ENCODE assay signal across 4 cellular contexts in genomic region chr11:93487032-93487483, GRCh38.
TF ChIP-seq lines count a peak whose summit lies in the region.

No MANE protein-coding gene starts in this region.

TF ChIP-seq in IMR-90, 13 proteins besides CTCF, POLR2A, EP300 and RAD21:
- no peak for TF ChIP-seq SMC3 (IDR thresholded peaks at IDR 0.05; ENCODE audit: low read depth, low read length)
- no peak for TF ChIP-seq NFE2L2 (IDR thresholded peaks at IDR 0.05; ENCODE audit: low read depth, low read length)
- TF ChIP-seq MAZ (IDR thresholded peaks at IDR 0.05; ENCODE audit: borderline replicate concordance, low read depth, low read length): no peak
- no peak for TF ChIP-seq CHD1 (IDR thresholded peaks at IDR 0.05; ENCODE audit: low read depth, low read length)
- TF ChIP-seq BHLHE40 (IDR thresholded peaks at IDR 0.05; ENCODE audit: low read depth, low read length): no peak
- no peak for TF ChIP-seq CEBPB (IDR thresholded peaks at IDR 0.05; ENCODE audit: low read depth, low read length)
- no peak for TF ChIP-seq USF2 (IDR thresholded peaks at IDR 0.05; ENCODE audit: low read depth, low read length)
- TF ChIP-seq RCOR1 (IDR thresholded peaks at IDR 0.05; ENCODE audit: insufficient replicate concordance, low read length): no peak
- TF ChIP-seq FOS (IDR thresholded peaks at IDR 0.05; ENCODE audit: low read depth, low read length): no peak
- TF ChIP-seq MXI1 (IDR thresholded peaks at IDR 0.05; ENCODE audit: borderline replicate concordance, low read depth, low read length): no peak
- no peak for TF ChIP-seq ELK1 (IDR thresholded peaks at IDR 0.05; ENCODE audit: borderline replicate concordance, low read depth, low read length)
- no peak for TF ChIP-seq RFX5 (IDR thresholded peaks at IDR 0.05; ENCODE audit: low read depth, low read length)
- no peak for TF ChIP-seq MAFK (IDR thresholded peaks at IDR 0.05; ENCODE audit: low read depth, low read length)
TF ChIP-seq in IMR-90: peak in this region for 0.

TF ChIP-seq in WTC11, 78 proteins besides CTCF, POLR2A, EP300 and RAD21:
- TF ChIP-seq FOXP1 (CRISPR knock-in tag; IDR thresholded peaks at IDR 0.05; ENCODE audit: borderline replicate concordance) (no peak), RORB (CRISPR knock-in tag; IDR thresholded peaks at IDR 0.05) (no peak), SP1 (CRISPR knock-in tag; conservative IDR thresholded peaks at IDR 0.05) (no peak), RELA (CRISPR knock-in tag; IDR thresholded peaks at IDR 0.05; ENCODE audit: borderline replicate concordance) (no peak), FOXJ3 (CRISPR knock-in tag; IDR thresholded peaks at IDR 0.05; ENCODE audit: borderline replicate concordance) (no peak), GABPB1 (CRISPR knock-in tag; IDR thresholded peaks at IDR 0.05) (peak; percentile 84), SMAD3 (CRISPR knock-in tag; IDR thresholded peaks at IDR 0.05; ENCODE audit: borderline replicate concordance) (no peak), ZNF138 (CRISPR knock-in tag; conservative IDR thresholded peaks at IDR 0.05) (no peak), ZBTB43 (CRISPR knock-in tag; IDR thresholded peaks at IDR 0.05) (no peak), CBFB (CRISPR knock-in tag; IDR thresholded peaks at IDR 0.05; ENCODE audit: low read depth) (no peak), TEAD1 (CRISPR knock-in tag; IDR thresholded peaks at IDR 0.05) (peak; percentile 64; the same call in 1 of the 2 replicates), ZNF416 (CRISPR knock-in tag; IDR thresholded peaks at IDR 0.05) (no peak), ZNF423 (CRISPR knock-in tag; IDR thresholded peaks at IDR 0.05) (peak; percentile 95), ESRRA (CRISPR knock-in tag; IDR thresholded peaks at IDR 0.05; ENCODE audit: borderline replicate concordance) (no peak), ELF4 (CRISPR knock-in tag; IDR thresholded peaks at IDR 0.05; ENCODE audit: low read depth) (no peak), EMX1 (CRISPR knock-in tag; IDR thresholded peaks at IDR 0.05) (no peak), CREM (CRISPR knock-in tag; IDR thresholded peaks at IDR 0.05) (no peak), TEAD4 (CRISPR knock-in tag; IDR thresholded peaks at IDR 0.05) (no peak)

TF ChIP-seq in neural cell, 6 proteins besides CTCF, POLR2A, EP300 and RAD21:
- TF ChIP-seq POLR2AphosphoS5 (IDR thresholded peaks at IDR 0.05) (no peak), REST (IDR thresholded peaks at IDR 0.05; ENCODE audit: borderline replicate concordance) (no peak), TAF1 (IDR thresholded peaks at IDR 0.05; ENCODE audit: low read depth) (no peak), SMC3 (conservative IDR thresholded peaks at IDR 0.05; ENCODE audit: poor library complexity) (no peak), EZH2 (IDR thresholded peaks at IDR 0.05; ENCODE audit: borderline replicate concordance, insufficient read depth, low read length, poor library complexity, severe bottlenecking) (no peak), MXI1 (conservative IDR thresholded peaks at IDR 0.05; ENCODE audit: poor library complexity, severe bottlenecking) (no peak)

TF ChIP-seq in SK-N-SH, 30 proteins besides CTCF, POLR2A, EP300 and RAD21:
- no peak for TF ChIP-seq TCF12 (IDR thresholded peaks at IDR 0.05)
TF ChIP-seq in SK-N-SH: peak in this region for 0.
